26 cellular contexts compared by ENCODE assay signal in genomic region chr3:19232566-19232965, GRCh38.
"Had no signal": no experiment of that assay in that cellular context is flagged by ENCODE, and none has a peak within 500 bp of the region (broad histone marks: within the 10 kb centered on the region; RNA-seq: fewer than 3 reads in every experiment).

No MANE protein-coding gene starts in this region.

- H3K9me3 ChIP-seq: ascending aorta, MG63, Peyer's patch had no signal

- H3K4me3 ChIP-seq: ascending aorta, MG63, Peyer's patch had no signal

- H3K27ac ChIP-seq: ascending aorta, KMS-11, Peyer's patch, RWPE1 had no signal

- H3K36me3 ChIP-seq: ascending aorta, MG63, Peyer's patch had no signal

- DNase-seq: activated B cell treated with CpG ODN at 0.5 μM for 24 hours; activated CD4-positive, alpha-beta T cell treated with anti-CD3 and anti-CD28 coated beads for 1 hour; activated CD4-positive, alpha-beta T cell treated with anti-CD3 and anti-CD28 coated beads, Interleukin-2, amount 10 ng/mL, durations not matched to agents 24 days and 14 days; activated CD4-positive, alpha-beta T cell treated with anti-CD3 and anti-CD28 coated beads, Interleukin-2, amount 50 U/mL, for 48 hours; activated CD8-positive, alpha-beta memory T cell treated with anti-CD3 and anti-CD28 coated beads, Interleukin-2, amount 10 ng/mL, durations not matched to agents 7 days and 5 days; activated effector memory CD4-positive, alpha-beta T cell treated with anti-CD3 and anti-CD28 coated beads, Interleukin-2, amount 50 U/mL, for 16 hours; activated naive CD4-positive, alpha-beta T cell treated with Interleukin-2 at 50 U/mL for 16 hours; activated naive CD8-positive, alpha-beta T cell treated with anti-CD3 and anti-CD28 coated beads, Interleukin-2, amount 50 U/mL, for 24 hours; activated T-cell treated with anti-CD3 and anti-CD28 coated beads, Interleukin-2, amount 50 U/mL, for 4 hours; amniotic stem cell; cerebellar nuclear complex; MG63; NCI-H146; NCI-H187 treated with DMSO at 0.1 percent for 48 hours; NCI-H524 treated with DMSO at 0.1 percent for 48 hours; NCI-H774; NK-92 treated with Interleukin-12 subunit alpha and Interleukin-12 subunit beta, amount 100 ng/mL, for 24 hours; Peyer's patch; SHP77 treated with DMSO at 0.1 percent for 48 hours; T-helper 17 cell; T1000 had no signal

- H3K4me2 ChIP-seq: KMS-11 had no signal

- H3K27me3 ChIP-seq: ascending aorta, MG63, Peyer's patch had no signal

- FAIRE-seq: TTC549 had no signal

- H3K4me1 ChIP-seq: ascending aorta, Peyer's patch had no signal

- ATAC-seq: activated CD8-positive, alpha-beta memory T cell treated with anti-CD3 and anti-CD28 coated beads, Interleukin-2, amount 10 ng/mL, durations not matched to agents 7 days and 5 days; activated naive CD4-positive, alpha-beta T cell treated with anti-CD3 and anti-CD28 coated beads, Interleukin-2, amount 50 U/mL, for 72 hours; activated naive CD8-positive, alpha-beta T cell treated with anti-CD3 and anti-CD28 coated beads, Interleukin-2, amount 50 U/mL, for 24 hours; activated T-cell treated with anti-CD3 and anti-CD28 coated beads, Interleukin-2, amount 50 U/mL, for 4 hours; T-helper 17 cell had no signal
